Comparison of ENCODE assay signal across 8 cellular contexts in the genomic region with DNA sequence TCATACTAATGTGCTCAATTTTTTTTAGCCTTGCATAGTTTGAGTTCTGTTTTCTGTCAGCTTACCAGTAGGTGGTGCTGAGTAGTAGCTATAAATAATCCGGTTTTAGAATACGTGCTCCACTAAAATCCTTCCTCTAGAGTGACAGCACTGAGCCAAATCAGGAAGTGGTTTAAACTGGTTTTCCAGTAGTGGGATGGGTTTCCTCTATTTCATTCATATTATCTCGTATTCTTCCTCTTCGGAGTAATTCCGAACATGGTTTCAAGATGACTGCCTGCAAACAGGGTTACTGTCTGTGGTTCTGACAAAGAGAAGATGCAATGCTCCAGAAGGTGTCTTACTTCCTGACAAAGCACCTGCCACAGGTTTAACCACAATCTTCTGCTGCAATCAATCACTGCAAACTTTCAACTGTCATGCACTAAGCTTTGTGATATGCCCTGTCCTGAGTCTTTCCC.
DNase-seq lines count a peak whose midpoint lies in the region; ATAC-seq and TF ChIP-seq lines count a peak whose summit lies in the region.

No MANE protein-coding gene starts in this region.

- POLR2A ChIA-PET in naive thymus-derived CD4-positive, alpha-beta T cell (lab: Charles Lee): no interaction called here

- H3K9me3 ChIP-seq in naive thymus-derived CD4-positive, alpha-beta T cell (ENCODE audit: control insufficient read depth in 2 of 3, low read length in 3 of 3): no peaks in the 10 kb centered on the region

- H3K4me1 ChIP-seq in naive thymus-derived CD4-positive, alpha-beta T cell (ENCODE audit: control insufficient read depth in 2 of 2, insufficient read depth in 2 of 2, low read length in 2 of 2): no peaks in the 10 kb centered on the region

- no peak overlapping the region for H3K27ac ChIP-seq in HL-60 (replicated peaks)
- no peak overlapping the region for H3K27ac ChIP-seq in naive thymus-derived CD4-positive, alpha-beta T cell (ENCODE audit: low read depth, low read length)

- no peak overlapping the region for H3K4me3 ChIP-seq in HL-60 (replicated peaks; ENCODE audit: insufficient read depth, low read length)
- H3K4me3 ChIP-seq in naive thymus-derived CD4-positive, alpha-beta T cell (ENCODE audit: low read length): no peak overlapping the region

- CTCF ChIA-PET in naive thymus-derived CD4-positive, alpha-beta T cell (lab: Charles Lee): no interaction called here

- peaks cover 0 to 12% (median 6%) of the 10 kb centered on the region in 7 donors for H3K4me1 Mint-ChIP-seq in naive thymus-derived CD4-positive, alpha-beta T cell

- H3K4me3 Mint-ChIP-seq in naive thymus-derived CD4-positive, alpha-beta T cell: peak overlapping the region in 6 of 10 donors; percentile 5 to 61 (median 38)

- TF ChIP-seq CTCF in HL-60 (IDR thresholded peaks at IDR 0.05; ENCODE audit: insufficient read depth, low read length): peak; percentile 42

- DNase-seq in DMS53 treated with DMSO at 0.1 percent for 48 hours (lab: John Stamatoyannopoulos, UW; ENCODE audit: unreplicated experiment): peak; percentile 39
- peak in 1 of 2 experiments; percentile 38 for DNase-seq in HL-60 (ENCODE audit: low read depth in 1 of 2, low spot score in 1 of 2)
- DNase-seq in SKM-1 (lab: John Stamatoyannopoulos, UW; ENCODE audit: unreplicated experiment): peak; percentile 50
- DNase-seq in naive thymus-derived CD4-positive, alpha-beta T cell: peak in 3 of 9 donors; percentile 2 to 6 (median 5)
- DNase-seq in amniotic stem cell (lab: John Stamatoyannopoulos, UW): no peak
- DNase-seq in NCI-H774 (lab: John Stamatoyannopoulos, UW): no peak

- H3K36me3 Mint-ChIP-seq in naive thymus-derived CD4-positive, alpha-beta T cell: no peaks in the 10 kb centered on the region

- peak overlapping the region in 1 of 9 donors; percentile 8 for H3K27ac Mint-ChIP-seq in naive thymus-derived CD4-positive, alpha-beta T cell

- peak; percentile 59 for ATAC-seq in GM19467 (IDR thresholded peaks at IDR 0.05; ENCODE audit: unreplicated experiment)
- peak; percentile 42 for ATAC-seq in naive thymus-derived CD4-positive, alpha-beta T cell
- no peak for ATAC-seq in GM19324 (IDR thresholded peaks at IDR 0.05; ENCODE audit: low FRiP score, unreplicated experiment)

- no peaks in the 10 kb centered on the region for H3K27me3 ChIP-seq in HL-60 (ENCODE audit: insufficient read depth, poor library complexity, severe bottlenecking)
- H3K27me3 ChIP-seq in naive thymus-derived CD4-positive, alpha-beta T cell (ENCODE audit: control insufficient read depth in 2 of 2, insufficient read depth in 2 of 2, low read length in 2 of 2): no peaks in the 10 kb centered on the region

- H3K9me3 Mint-ChIP-seq in naive thymus-derived CD4-positive, alpha-beta T cell: peaks cover 2 to 24% (median 5%) of the 10 kb centered on the region in 11 donors

- H3K36me3 ChIP-seq in naive thymus-derived CD4-positive, alpha-beta T cell (ENCODE audit: control insufficient read depth in 2 of 3, insufficient read depth in 3 of 3, low read length in 3 of 3): no peaks in the 10 kb centered on the region

- intact Hi-C loops in naive thymus-derived CD4-positive, alpha-beta T cell (cut with micrococcal nuclease): no loop called here

- H3K27me3 Mint-ChIP-seq in naive thymus-derived CD4-positive, alpha-beta T cell: peaks cover 0 to 14% (median 6%) of the 10 kb centered on the region in 5 donors

Comparison
In these comparisons a context has a peak if more than half of its experiments do, and no peak if none do; other contexts are left out.
1. DNase-seq: peak in DMS53 treated with DMSO at 0.1 percent for 48 hours (single experiment) and SKM-1 (single experiment); none in amniotic stem cell (single experiment) and NCI-H774 (single experiment).